In genomic region chr9:38699337-38699736, GRCh38 we compare ENCODE assay signal across 32 cellular contexts. TPM values are rescaled to one million over a fixed set of nuclear protein-coding genes. Genes with fewer than 3 reads are reported as not detected.
"Had no signal": no experiment of that assay in that cellular context is flagged by ENCODE, and none has a peak within 500 bp of the region (broad histone marks: within the 10 kb centered on the region; RNA-seq: fewer than 3 reads in every experiment).

No MANE protein-coding gene starts in this region.

- H3K9me3 Mint-ChIP-seq: mesothelial cell of epicardium; naive thymus-derived CD4-positive, alpha-beta T cell; nephron; stimulated activated naive CD8-positive, alpha-beta T cell treated with anti-CD3 and anti-CD28 coated beads, Interleukin-15, Interleukin-2, amounts not matched to agents 100 ng/mL and 50 ng/mL, for 24 hours had no signal

- H3K27ac Mint-ChIP-seq: endodermal cell; memory B cell; mesothelial cell of epicardium; naive thymus-derived CD4-positive, alpha-beta T cell; nephron; neural progenitor cell; stimulated activated naive CD8-positive, alpha-beta T cell treated with anti-CD3 and anti-CD28 coated beads, Interleukin-15, Interleukin-2, amounts not matched to agents 100 ng/mL and 50 ng/mL, for 24 hours had no signal

- H3K9me3 ChIP-seq: gastrocnemius medialis, mucosa of descending colon, prostate gland, right atrium auricular region, suprapubic skin, transverse colon, vagina had no signal

- H3K4me3 ChIP-seq: gastrocnemius medialis, lung, mucosa of descending colon, neural progenitor cell, prostate gland, right atrium auricular region, smooth muscle cell, suprapubic skin, transverse colon, vagina had no signal

- FAIRE-seq: colon, keratinocyte had no signal

- H3K9ac ChIP-seq: neural progenitor cell had no signal

- H3K36me3 Mint-ChIP-seq: memory B cell; mesothelial cell of epicardium; naive thymus-derived CD4-positive, alpha-beta T cell; neural progenitor cell had no signal

- DNase-seq: effector CD8-positive, alpha-beta T cell; endodermal cell; foreskin fibroblast; gastrocnemius medialis; mucosa of descending colon; naive thymus-derived CD4-positive, alpha-beta T cell; stimulated activated CD4-positive, alpha-beta T cell treated with anti-CD3 and anti-CD28 coated beads, Interleukin-12 subunit alpha, Interleukin-12 subunit beta, amount 100 ng/mL, for 4 hours; stimulated activated CD4-positive, alpha-beta T cell treated with anti-CD3 and anti-CD28 coated beads, Interleukin-1b, Interleukin-23, amount 100 ng/mL, for 48 hours; stimulated activated CD4-positive, alpha-beta T cell treated with anti-CD3 and anti-CD28 coated beads, Interleukin-4, amount 100 ng/mL, for 1 hour; stimulated activated CD8-positive, alpha-beta memory T cell treated with anti-CD3 and anti-CD28 coated beads, Interleukin-4, amount 100 ng/mL, for 48 hours; transverse colon had no signal

- H3K27me3 ChIP-seq: gastrocnemius medialis, neural progenitor cell, right atrium auricular region, suprapubic skin, transverse colon, vagina had no signal

- H3K27ac ChIP-seq: epithelial cell of prostate, gastrocnemius medialis, neural progenitor cell, prostate gland, right atrium auricular region, suprapubic skin, transverse colon, vagina had no signal

- H3K4me2 ChIP-seq: neural progenitor cell, smooth muscle cell had no signal

- H3K36me3 ChIP-seq: gastrocnemius medialis, neural progenitor cell, prostate gland, right atrium auricular region, suprapubic skin, transverse colon, vagina had no signal

- H3K4me1 Mint-ChIP-seq: memory B cell; mesothelial cell of epicardium; naive thymus-derived CD4-positive, alpha-beta T cell had no signal

- H2AFZ ChIP-seq: neural progenitor cell had no signal

- H3K4me1 ChIP-seq: gastrocnemius medialis, prostate gland, right atrium auricular region, suprapubic skin, transverse colon, vagina had no signal

- H3K4me3 Mint-ChIP-seq: endodermal cell; memory B cell; mesothelial cell of epicardium; naive thymus-derived CD4-positive, alpha-beta T cell; nephron; neural progenitor cell; stimulated activated naive CD8-positive, alpha-beta T cell treated with anti-CD3 and anti-CD28 coated beads, Interleukin-15, Interleukin-2, amounts not matched to agents 100 ng/mL and 50 ng/mL, for 24 hours had no signal

- ATAC-seq: esophagus mucosa; gastrocnemius medialis; left lobe of liver; mucosa of descending colon; naive thymus-derived CD4-positive, alpha-beta T cell; sciatic nerve had no signal

RNA-seq across cellular contexts. Expression of gene FAM240B, which starts 20.6 kb away (rescaled TPM):
- total RNA-seq: endodermal cell; esophagus mucosa; gastrocnemius medialis; glomerular endothelial cell; left lobe of liver; liver; lung; mesothelial cell of epicardium; mucosa of descending colon; naive thymus-derived CD4-positive, alpha-beta T cell; osteocyte; right atrium auricular region; sciatic nerve; smooth muscle cell; suprapubic skin; transverse colon; ureter; vagina had no signal
- polyA plus RNA-seq: keratinocyte; liver; lung; naive thymus-derived CD4-positive, alpha-beta T cell; smooth muscle cell had no signal
